Comparison of ENCODE assay signal across 12 cellular contexts in genomic region chr6:25154034-25154596, GRCh38.
"Had no signal": no experiment of that assay in that cellular context is flagged by ENCODE, and none has a peak within 500 bp of the region (broad histone marks: within the 10 kb centered on the region; RNA-seq: fewer than 3 reads in every experiment).

No MANE protein-coding gene starts in this region.

- H3K27ac Mint-ChIP-seq: activated naive CD4-positive, alpha-beta T cell treated with anti-CD3 and anti-CD28 coated beads, Interleukin-2, amount 50 U/mL, for 24 hours; naive thymus-derived CD8-positive, alpha-beta T cell; stimulated activated naive CD8-positive, alpha-beta T cell treated with anti-CD3 and anti-CD28 coated beads, Interleukin-15, Interleukin-2, amounts not matched to agents 100 ng/mL and 50 ng/mL, for 24 hours had no signal

- H3K27me3 ChIP-seq: body of pancreas, gastroesophageal sphincter had no signal

- H3K4me1 ChIP-seq: gastroesophageal sphincter had no signal

- H3K4me3 ChIP-seq: body of pancreas, gastroesophageal sphincter, thoracic aorta had no signal

- H3K27me3 Mint-ChIP-seq: activated naive CD4-positive, alpha-beta T cell treated with anti-CD3 and anti-CD28 coated beads, Interleukin-2, amount 50 U/mL, for 24 hours; stimulated activated naive CD8-positive, alpha-beta T cell treated with anti-CD3 and anti-CD28 coated beads, Interleukin-15, Interleukin-2, amounts not matched to agents 100 ng/mL and 50 ng/mL, for 24 hours had no signal

- H3K4me1 Mint-ChIP-seq: activated naive CD4-positive, alpha-beta T cell treated with anti-CD3 and anti-CD28 coated beads, Interleukin-2, amount 50 U/mL, for 24 hours; central memory CD8-positive, alpha-beta T cell had no signal

- H3K27ac ChIP-seq: body of pancreas, gastroesophageal sphincter, thoracic aorta had no signal

- ATAC-seq: body of pancreas; gastroesophageal sphincter; naive thymus-derived CD8-positive, alpha-beta T cell had no signal

- H3K4me3 Mint-ChIP-seq: activated naive CD4-positive, alpha-beta T cell treated with anti-CD3 and anti-CD28 coated beads, Interleukin-2, amount 50 U/mL, for 24 hours; central memory CD8-positive, alpha-beta T cell; naive thymus-derived CD8-positive, alpha-beta T cell; stimulated activated naive CD8-positive, alpha-beta T cell treated with anti-CD3 and anti-CD28 coated beads, Interleukin-15, Interleukin-2, amounts not matched to agents 100 ng/mL and 50 ng/mL, for 24 hours had no signal

- DNase-seq: activated T-cell treated with anti-CD3 and anti-CD28 coated beads for 4 hours; body of pancreas; effector memory CD4-positive, alpha-beta T cell; naive thymus-derived CD8-positive, alpha-beta T cell; occipital lobe; stimulated activated CD4-positive, alpha-beta T cell treated with anti-CD3 and anti-CD28 coated beads, Interleukin-2, amount 100 ng/mL, for 48 hours; T1000 had no signal

- H3K36me3 ChIP-seq: gastroesophageal sphincter, thoracic aorta had no signal
